19 cellular contexts compared by ENCODE assay signal in genomic region chr18:41126541-41127235, GRCh38.
DNase-seq lines count a peak whose midpoint lies in the region; ATAC-seq and TF ChIP-seq lines count a peak whose summit lies in the region.
"Had no signal": no experiment of that assay in that cellular context is flagged by ENCODE, and none has a peak within 500 bp of the region (broad histone marks: within the 10 kb centered on the region; RNA-seq: fewer than 3 reads in every experiment).

No MANE protein-coding gene starts in this region.

- dilution Hi-C loops in IMR-90 (cut with HindIII; ENCODE audit: low sequenced_read_pairs, unreplicated experiment): no loop called here

- peak overlapping the region; percentile 64; the same call in 1 of the 2 replicates for H2BK120ac ChIP-seq in IMR-90 (ENCODE audit: low read depth, low read length)

- no peaks in the 10 kb centered on the region for H3K79me2 ChIP-seq in ACC112 (ENCODE audit: control insufficient read depth, insufficient read depth, low read length, unreplicated experiment)

- H3K27ac Mint-ChIP-seq in activated CD8-positive, alpha-beta T cell treated with anti-CD3 and anti-CD28 coated beads for 36 hours: no peak overlapping the region
- H3K27ac Mint-ChIP-seq: activated B cell treated with CpG ODN at 0.5 μM for 24 hours; activated CD8-positive, alpha-beta memory T cell treated with anti-CD3 and anti-CD28 coated beads, Interleukin-2, amount 10 ng/mL, durations not matched to agents 7 days and 5 days; stimulated activated effector memory CD8-positive, alpha-beta T cell treated with anti-CD3 and anti-CD28 coated beads, Interleukin-12 subunit alpha, Interleukin-12 subunit beta, amount 100 ng/mL, for 72 hours had no signal

- H3K4me3 ChIP-seq in ACC112 (ENCODE audit: low read depth, low read length) (no peak overlapping the region), IMR-90 (ENCODE audit: insufficient read depth, low read depth, low read length) (no peak overlapping the region), astrocyte of the spinal cord (ENCODE audit: low read depth, low read length) (no peak overlapping the region)
- H3K4me3 ChIP-seq: A549, PC-9, sigmoid colon, upper lobe of right lung had no signal

- H3K9me3 ChIP-seq in IMR-90 (ENCODE audit: control insufficient read depth, insufficient read depth, low read length): no peaks in the 10 kb centered on the region
- H3K9me3 ChIP-seq: A549, sigmoid colon, upper lobe of right lung had no signal

- H3K79me1 ChIP-seq in IMR-90 (ENCODE audit: low read depth in 1 of 2, low read length in 2 of 2): no peaks in the 10 kb centered on the region

- peak overlapping the region; percentile 91 for H2BK5ac ChIP-seq in IMR-90 (ENCODE audit: low read depth, low read length, poor library complexity, severe bottlenecking)

- peaks cover 4% of the 10 kb centered on the region for H3K9me3 Mint-ChIP-seq in activated CD8-positive, alpha-beta T cell treated with anti-CD3 and anti-CD28 coated beads for 36 hours

- no peak overlapping the region for H2AK9ac ChIP-seq in IMR-90 (replicated peaks; ENCODE audit: low read depth, low read length, poor library complexity)

- peak overlapping the region; percentile 74 for H3K27ac ChIP-seq in ACC112 (ENCODE audit: low read depth, low read length)
- no peak overlapping the region for H3K27ac ChIP-seq in IMR-90 (ENCODE audit: insufficient read depth, low read length)
- H3K27ac ChIP-seq: A549, PC-9, sigmoid colon, upper lobe of right lung had no signal

- H2AK5ac ChIP-seq in IMR-90 (ENCODE audit: low read depth, low read length): peak overlapping the region; percentile 55

- H4K5ac ChIP-seq in IMR-90 (ENCODE audit: low read depth, low read length): no peak overlapping the region

- H3K9ac ChIP-seq in IMR-90 (ENCODE audit: low read depth, low read length): no peak overlapping the region

- peak; percentile 89 for ATAC-seq in IMR-90 (ENCODE audit: low read depth)
- no peak for ATAC-seq in GM18517 (IDR thresholded peaks at IDR 0.05; ENCODE audit: unreplicated experiment)
- ATAC-seq in activated CD8-positive, alpha-beta T cell treated with anti-CD3 and anti-CD28 coated beads for 36 hours: no peak
- ATAC-seq: A549; activated CD8-positive, alpha-beta memory T cell treated with anti-CD3 and anti-CD28 coated beads, Interleukin-2, amount 10 ng/mL, durations not matched to agents 7 days and 5 days; stimulated activated effector memory CD8-positive, alpha-beta T cell treated with anti-CD3 and anti-CD28 coated beads, Interleukin-12 subunit alpha, Interleukin-12 subunit beta, amount 100 ng/mL, for 72 hours; upper lobe of right lung had no signal

- H3K56ac ChIP-seq in IMR-90 (ENCODE audit: extremely low read depth, insufficient read depth, low read length): no peak overlapping the region

- H3K36me3 ChIP-seq in ACC112 (ENCODE audit: insufficient read depth, low read length): no peaks in the 10 kb centered on the region
- no peaks in the 10 kb centered on the region for H3K36me3 ChIP-seq in IMR-90 (ENCODE audit: control insufficient read depth, insufficient read depth, low read length)
- H3K36me3 ChIP-seq: sigmoid colon, upper lobe of right lung had no signal

- peak overlapping the region; percentile 24 to 60; a peak in 3 of 4 replicates for H4K8ac ChIP-seq in IMR-90 (ENCODE audit: low read depth in 2 of 2, low read length in 2 of 2)

- WGBS in IMR-90 (ENCODE audit: extremely low coverage in 2 of 2, insufficient read length in 1 of 2), 2 experiments: no CpG with 5 or more reads among the region's 2 CpGs

- in situ Hi-C loops in IMR-90 (cut with MboI; ENCODE audit: low sequenced_read_pairs) (no loop called here), astrocyte of the spinal cord (cut with HindIII; ENCODE audit: low sequenced_read_pairs) (no loop called here)

- TF ChIP-seq CTCF in IMR-90 (conservative IDR thresholded peaks at IDR 0.05; ENCODE audit: low read depth, low read length) (no peak), astrocyte of the spinal cord (IDR thresholded peaks at IDR 0.05; ENCODE audit: low read depth, low read length) (no peak)
- TF ChIP-seq CTCF in activated CD8-positive, alpha-beta T cell treated with anti-CD3 and anti-CD28 coated beads for 36 hours (IDR thresholded peaks at IDR 0.05): no peak

- peak overlapping the region; percentile 92 for H2AFZ ChIP-seq in ACC112 (ENCODE audit: low read length, unreplicated experiment)
- H2AFZ ChIP-seq in IMR-90 (replicated peaks; ENCODE audit: low read length, poor library complexity): no peak overlapping the region
- H2AFZ ChIP-seq: PC-9 had no signal

- H3K18ac ChIP-seq in IMR-90 (ENCODE audit: low read depth, low read length): peak overlapping the region; percentile 75; the same call in 1 of the 2 replicates

- H3K14ac ChIP-seq in IMR-90 (replicated peaks; ENCODE audit: low read depth, low read length): no peak overlapping the region

- no peaks in the 10 kb centered on the region for H3K36me3 Mint-ChIP-seq in activated CD8-positive, alpha-beta T cell treated with anti-CD3 and anti-CD28 coated beads for 36 hours (ENCODE audit: low read depth)
- H3K36me3 Mint-ChIP-seq: activated CD8-positive, alpha-beta memory T cell treated with anti-CD3 and anti-CD28 coated beads, Interleukin-2, amount 10 ng/mL, durations not matched to agents 7 days and 5 days; stimulated activated effector memory CD8-positive, alpha-beta T cell treated with anti-CD3 and anti-CD28 coated beads, Interleukin-12 subunit alpha, Interleukin-12 subunit beta, amount 100 ng/mL, for 72 hours had no signal

- intact Hi-C loops in IMR-90 (cut with micrococcal nuclease): loop anchor here (10.0 kb wide), 2 partner anchors 52 to 218 kb away; no protein-coding TSS in a partner anchor
- intact Hi-C loops in activated CD8-positive, alpha-beta T cell treated with anti-CD3 and anti-CD28 coated beads for 36 hours (cut with micrococcal nuclease): no loop called here

- peaks cover 26% of the 10 kb centered on the region for H3K4me1 ChIP-seq in ACC112 (ENCODE audit: control insufficient read depth, insufficient read depth, low read length, unreplicated experiment)
- H3K4me1 ChIP-seq in IMR-90 (ENCODE audit: control insufficient read depth, insufficient read depth, low read length): peaks cover 2% of the 10 kb centered on the region; the same call in 1 of the 2 replicates
- H3K4me1 ChIP-seq: A549, sigmoid colon, upper lobe of right lung had no signal

- CTCF ChIA-PET in IMR-90 (lab: Yijun Ruan, JAX): no interaction called here
- CTCF ChIA-PET in activated CD8-positive, alpha-beta T cell treated with anti-CD3 and anti-CD28 coated beads for 36 hours (lab: Charles Lee): no interaction called here

- TF ChIP-seq POLR2A in IMR-90 (IDR thresholded peaks at IDR 0.05; ENCODE audit: low read depth, low read length): no peak

- POLR2A ChIA-PET in IMR-90 (lab: Charles Lee; ENCODE audit: unreplicated experiment): no interaction called here
- POLR2A ChIA-PET in activated CD8-positive, alpha-beta T cell treated with anti-CD3 and anti-CD28 coated beads for 36 hours (lab: Charles Lee): no interaction called here

- DNase-seq in IMR-90: peak; percentile 84
- peak; percentile 88 for DNase-seq in astrocyte of the spinal cord (ENCODE audit: low read depth, low spot score)
- DNase-seq in hepatic stellate cell (ENCODE audit: low spot score): peak; percentile 8
- DNase-seq in activated CD4-positive, CD25-positive, alpha-beta regulatory T cell (lab: John Stamatoyannopoulos, UW): no peak
- no peak for DNase-seq in activated CD8-positive, alpha-beta T cell treated with anti-CD3 and anti-CD28 coated beads for 36 hours
- no peak for DNase-seq in activated T-cell treated with anti-CD3 and anti-CD28 coated beads, Interleukin-2, amount 50 U/mL, for 48 hours
- DNase-seq: activated B cell treated with CpG ODN at 0.5 μM for 24 hours; activated CD8-positive, alpha-beta memory T cell treated with anti-CD3 and anti-CD28 coated beads, Interleukin-2, amount 10 ng/mL, durations not matched to agents 7 days and 5 days; activated naive CD4-positive, alpha-beta T cell treated with Interleukin-2 at 50 U/mL for 16 hours; NCI-H1417 treated with DMSO at 0.1 percent for 48 hours; PC-9; sigmoid colon; stimulated activated CD4-positive, alpha-beta T cell treated with anti-CD3 and anti-CD28 coated beads, Interleukin-4, amount 100 ng/mL, for 4 hours; upper lobe of right lung had no signal

- H4K91ac ChIP-seq in IMR-90 (ENCODE audit: insufficient read depth, low read depth, low read length): peak overlapping the region; percentile 39; the same call in 1 of the 2 replicates

- H3K9me1 ChIP-seq in IMR-90 (ENCODE audit: insufficient read depth, low read length): no peaks in the 10 kb centered on the region

- H3K4me1 Mint-ChIP-seq in activated CD8-positive, alpha-beta T cell treated with anti-CD3 and anti-CD28 coated beads for 36 hours (ENCODE audit: low read depth): no peaks in the 10 kb centered on the region
- H3K4me1 Mint-ChIP-seq: activated B cell treated with CpG ODN at 0.5 μM for 24 hours; activated CD8-positive, alpha-beta memory T cell treated with anti-CD3 and anti-CD28 coated beads, Interleukin-2, amount 10 ng/mL, durations not matched to agents 7 days and 5 days; central memory CD8-positive, alpha-beta T cell; stimulated activated effector memory CD8-positive, alpha-beta T cell treated with anti-CD3 and anti-CD28 coated beads, Interleukin-12 subunit alpha, Interleukin-12 subunit beta, amount 100 ng/mL, for 72 hours had no signal

- H3K4me2 ChIP-seq in IMR-90 (ENCODE audit: low read depth, low read length): peak overlapping the region; percentile 13; the same call in 1 of the 2 replicates
- H3K4me2 ChIP-seq: A549, PC-9 had no signal

- H3K27me3 ChIP-seq in ACC112 (ENCODE audit: insufficient read depth, low read length) (no peaks in the 10 kb centered on the region), IMR-90 (ENCODE audit: control insufficient read depth, insufficient read depth, low read length) (no peaks in the 10 kb centered on the region)
- H3K27me3 ChIP-seq: sigmoid colon, upper lobe of right lung had no signal

- no TSS peak for BruUV-seq in IMR-90 (replicated peaks; lab: Mats Ljungman, UMichigan)

- H2BK15ac ChIP-seq in IMR-90 (ENCODE audit: low read depth, low read length): no peak overlapping the region

- TF ChIP-seq RAD21 in IMR-90 (IDR thresholded peaks at IDR 0.05; ENCODE audit: low read length): no peak

- peak overlapping the region; percentile 60 for H2BK20ac ChIP-seq in IMR-90 (ENCODE audit: low read depth, low read length)

- no peaks in the 10 kb centered on the region for H4K20me1 ChIP-seq in IMR-90 (ENCODE audit: insufficient read depth, low read length)

- peak overlapping the region; percentile 57; the same call in 1 of the 2 replicates for H3K4ac ChIP-seq in IMR-90 (ENCODE audit: low read depth, low read length)

- H3K4me3 Mint-ChIP-seq in activated CD8-positive, alpha-beta T cell treated with anti-CD3 and anti-CD28 coated beads for 36 hours: no peak overlapping the region
- H3K4me3 Mint-ChIP-seq: activated B cell treated with CpG ODN at 0.5 μM for 24 hours; activated CD8-positive, alpha-beta memory T cell treated with anti-CD3 and anti-CD28 coated beads, Interleukin-2, amount 10 ng/mL, durations not matched to agents 7 days and 5 days; central memory CD8-positive, alpha-beta T cell; stimulated activated effector memory CD8-positive, alpha-beta T cell treated with anti-CD3 and anti-CD28 coated beads, Interleukin-12 subunit alpha, Interleukin-12 subunit beta, amount 100 ng/mL, for 72 hours had no signal

- no peak overlapping the region for H3K23ac ChIP-seq in IMR-90 (ENCODE audit: low read depth, low read length)

- H3K27me3 Mint-ChIP-seq in activated CD8-positive, alpha-beta T cell treated with anti-CD3 and anti-CD28 coated beads for 36 hours: no peaks in the 10 kb centered on the region
- H3K27me3 Mint-ChIP-seq: activated B cell treated with CpG ODN at 0.5 μM for 24 hours; activated CD8-positive, alpha-beta memory T cell treated with anti-CD3 and anti-CD28 coated beads, Interleukin-2, amount 10 ng/mL, durations not matched to agents 7 days and 5 days; central memory CD8-positive, alpha-beta T cell had no signal

Comparison
In these comparisons a context has a peak if more than half of its experiments do, and no peak if none do; other contexts are left out.
1. DNase-seq: peak in IMR-90 (single experiment), astrocyte of the spinal cord (single experiment) and hepatic stellate cell (single experiment); none in activated CD4-positive, CD25-positive, alpha-beta regulatory T cell (0 of 4), activated CD8-positive, alpha-beta T cell treated with anti-CD3 and anti-CD28 coated beads for 36 hours (single experiment) and activated T-cell treated with anti-CD3 and anti-CD28 coated beads, Interleukin-2, amount 50 U/mL, for 48 hours (0 of 2).